In the genomic region with DNA sequence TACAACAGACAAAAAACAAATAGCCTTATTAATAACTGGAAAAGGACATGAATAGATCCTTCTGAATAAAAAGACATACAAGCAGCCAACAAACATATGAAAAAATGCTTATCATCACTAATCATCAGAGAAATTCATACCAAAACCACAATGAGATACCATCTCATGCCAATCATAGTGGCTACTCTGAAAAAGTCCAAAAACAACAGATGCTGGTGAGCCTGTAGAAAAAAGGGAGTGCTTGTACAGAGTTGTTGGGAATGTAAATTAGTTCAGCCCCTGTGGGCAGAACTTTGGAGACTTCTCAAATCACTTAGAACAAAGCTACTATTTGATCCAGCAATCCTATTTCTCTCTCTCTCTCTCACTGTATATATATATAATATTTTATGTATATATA, we compare ENCODE assay signal across 21 cellular contexts. TPM values are rescaled to one million over a fixed set of nuclear protein-coding genes. Genes with fewer than 3 reads are reported as not detected.
"Had no signal": no experiment of that assay in that cellular context is flagged by ENCODE, and none has a peak within 500 bp of the region (broad histone marks: within the 10 kb centered on the region; RNA-seq: fewer than 3 reads in every experiment).

No MANE protein-coding gene starts in this region.

RNA-seq across cellular contexts. Expression of gene OR4Q3, which starts 8.9 kb away (rescaled TPM):
- total RNA-seq: activated naive CD4-positive, alpha-beta T cell treated with anti-CD3 and anti-CD28 coated beads for 36 hours; activated naive CD4-positive, alpha-beta T cell treated with anti-CD3 and anti-CD28 coated beads, Interleukin-2, amount 50 U/mL, for 72 hours; activated naive CD8-positive, alpha-beta T cell treated with anti-CD3 and anti-CD28 coated beads for 36 hours; activated naive CD8-positive, alpha-beta T cell treated with anti-CD3 and anti-CD28 coated beads, Interleukin-2, amount 10 ng/mL, durations not matched to agents 7 days and 5 days; activated T-cell treated with anti-CD3 and anti-CD28 coated beads, Interleukin-2, amount 50 U/mL, for 4 hours; activated T-cell treated with anti-CD3 and anti-CD28 coated beads, Interleukin-2, amount 50 U/mL, for 72 hours; activated T-helper 1 cell treated with anti-CD3 and anti-CD28 coated beads, Interleukin-12 subunit alpha, Interleukin-12 subunit beta, Interleukin-2, Interleukin-4 antibody, amounts not matched to agents 30 ng/mL and 10 ng/mL and 1 ng/mL, durations not matched to agents 14 hours and 24 hours and 36 hours; activated T-helper 17 cell treated with anti-CD3 and anti-CD28 coated beads, Interleukin-2, amount 50 U/mL, for 72 hours; activated T-helper 2 cell treated with anti-CD3 and anti-CD28 coated beads, Interferon-gamma antibody, Interleukin-2, Interleukin-4, amounts not matched to agents 10 μg/mL and 5 μg/mL and 100 μg/mL, durations not matched to agents 14 hours and 24 hours and 36 hours; adrenal gland; aorta; ascending aorta; astrocyte; body of pancreas; breast epithelium; bronchial epithelial cell; cardiac muscle cell; cardiac septum; cerebellum; chondrocyte had no signal
- polyA plus RNA-seq: adipose tissue, adrenal gland, aorta, cardiac muscle cell had no signal

RNA-seq across cellular contexts. Expression of gene OR4M1, which starts 21.0 kb away (rescaled TPM):
- total RNA-seq: activated naive CD4-positive, alpha-beta T cell treated with anti-CD3 and anti-CD28 coated beads for 36 hours; activated naive CD4-positive, alpha-beta T cell treated with anti-CD3 and anti-CD28 coated beads, Interleukin-2, amount 50 U/mL, for 72 hours; activated naive CD8-positive, alpha-beta T cell treated with anti-CD3 and anti-CD28 coated beads for 36 hours; activated naive CD8-positive, alpha-beta T cell treated with anti-CD3 and anti-CD28 coated beads, Interleukin-2, amount 10 ng/mL, durations not matched to agents 7 days and 5 days; activated T-cell treated with anti-CD3 and anti-CD28 coated beads, Interleukin-2, amount 50 U/mL, for 4 hours; activated T-cell treated with anti-CD3 and anti-CD28 coated beads, Interleukin-2, amount 50 U/mL, for 72 hours; activated T-helper 1 cell treated with anti-CD3 and anti-CD28 coated beads, Interleukin-12 subunit alpha, Interleukin-12 subunit beta, Interleukin-2, Interleukin-4 antibody, amounts not matched to agents 30 ng/mL and 10 ng/mL and 1 ng/mL, durations not matched to agents 14 hours and 24 hours and 36 hours; activated T-helper 17 cell treated with anti-CD3 and anti-CD28 coated beads, Interleukin-2, amount 50 U/mL, for 72 hours; activated T-helper 2 cell treated with anti-CD3 and anti-CD28 coated beads, Interferon-gamma antibody, Interleukin-2, Interleukin-4, amounts not matched to agents 10 μg/mL and 5 μg/mL and 100 μg/mL, durations not matched to agents 14 hours and 24 hours and 36 hours; adrenal gland; aorta; ascending aorta; astrocyte; body of pancreas; breast epithelium; bronchial epithelial cell; cardiac muscle cell; cardiac septum; cerebellum; chondrocyte had no signal
- polyA plus RNA-seq: adipose tissue, adrenal gland, aorta, cardiac muscle cell had no signal

RNA-seq across cellular contexts. Expression of gene OR11H2, which starts 38.6 kb away (rescaled TPM):
- total RNA-seq: activated naive CD4-positive, alpha-beta T cell treated with anti-CD3 and anti-CD28 coated beads for 36 hours; activated naive CD4-positive, alpha-beta T cell treated with anti-CD3 and anti-CD28 coated beads, Interleukin-2, amount 50 U/mL, for 72 hours; activated naive CD8-positive, alpha-beta T cell treated with anti-CD3 and anti-CD28 coated beads for 36 hours; activated naive CD8-positive, alpha-beta T cell treated with anti-CD3 and anti-CD28 coated beads, Interleukin-2, amount 10 ng/mL, durations not matched to agents 7 days and 5 days; activated T-cell treated with anti-CD3 and anti-CD28 coated beads, Interleukin-2, amount 50 U/mL, for 4 hours; activated T-cell treated with anti-CD3 and anti-CD28 coated beads, Interleukin-2, amount 50 U/mL, for 72 hours; activated T-helper 1 cell treated with anti-CD3 and anti-CD28 coated beads, Interleukin-12 subunit alpha, Interleukin-12 subunit beta, Interleukin-2, Interleukin-4 antibody, amounts not matched to agents 30 ng/mL and 10 ng/mL and 1 ng/mL, durations not matched to agents 14 hours and 24 hours and 36 hours; activated T-helper 17 cell treated with anti-CD3 and anti-CD28 coated beads, Interleukin-2, amount 50 U/mL, for 72 hours; activated T-helper 2 cell treated with anti-CD3 and anti-CD28 coated beads, Interferon-gamma antibody, Interleukin-2, Interleukin-4, amounts not matched to agents 10 μg/mL and 5 μg/mL and 100 μg/mL, durations not matched to agents 14 hours and 24 hours and 36 hours; adrenal gland; aorta; ascending aorta; astrocyte; body of pancreas; breast epithelium; bronchial epithelial cell; cardiac muscle cell; cardiac septum; cerebellum; chondrocyte had no signal
- polyA plus RNA-seq: adipose tissue, adrenal gland, aorta, cardiac muscle cell had no signal

RNA-seq across cellular contexts. Expression of gene OR4N2, which starts 51.3 kb away (rescaled TPM):
- total RNA-seq: activated naive CD4-positive, alpha-beta T cell treated with anti-CD3 and anti-CD28 coated beads for 36 hours; activated naive CD4-positive, alpha-beta T cell treated with anti-CD3 and anti-CD28 coated beads, Interleukin-2, amount 50 U/mL, for 72 hours; activated naive CD8-positive, alpha-beta T cell treated with anti-CD3 and anti-CD28 coated beads for 36 hours; activated naive CD8-positive, alpha-beta T cell treated with anti-CD3 and anti-CD28 coated beads, Interleukin-2, amount 10 ng/mL, durations not matched to agents 7 days and 5 days; activated T-cell treated with anti-CD3 and anti-CD28 coated beads, Interleukin-2, amount 50 U/mL, for 4 hours; activated T-cell treated with anti-CD3 and anti-CD28 coated beads, Interleukin-2, amount 50 U/mL, for 72 hours; activated T-helper 1 cell treated with anti-CD3 and anti-CD28 coated beads, Interleukin-12 subunit alpha, Interleukin-12 subunit beta, Interleukin-2, Interleukin-4 antibody, amounts not matched to agents 30 ng/mL and 10 ng/mL and 1 ng/mL, durations not matched to agents 14 hours and 24 hours and 36 hours; activated T-helper 17 cell treated with anti-CD3 and anti-CD28 coated beads, Interleukin-2, amount 50 U/mL, for 72 hours; activated T-helper 2 cell treated with anti-CD3 and anti-CD28 coated beads, Interferon-gamma antibody, Interleukin-2, Interleukin-4, amounts not matched to agents 10 μg/mL and 5 μg/mL and 100 μg/mL, durations not matched to agents 14 hours and 24 hours and 36 hours; adrenal gland; aorta; ascending aorta; astrocyte; body of pancreas; breast epithelium; bronchial epithelial cell; cardiac muscle cell; cardiac septum; cerebellum; chondrocyte had no signal
- polyA plus RNA-seq: adipose tissue, adrenal gland, aorta, cardiac muscle cell had no signal
